ENCODE assay signal across 1 cellular context in genomic region chr11:68146010-68146540, GRCh38.
A peak's percentile ranks its signal among the peaks of the same experiment; 100 is the strongest.
TF ChIP-seq lines count a peak whose summit lies in the region.

No MANE protein-coding gene starts in this region.

TF ChIP-seq in HepG2, 621 proteins besides CTCF, POLR2A, EP300 and RAD21 (continued from another document and continues in another):
- TF ChIP-seq ZHX2 (IDR thresholded peaks at IDR 0.05; ENCODE audit: low read depth) (no peak), ZHX2 (CRISPR knock-in tag; IDR thresholded peaks at IDR 0.05; ENCODE audit: borderline replicate concordance) (no peak), SKIL (CRISPR knock-in tag; IDR thresholded peaks at IDR 0.05; ENCODE audit: borderline replicate concordance) (no peak), ZEB1 (IDR thresholded peaks at IDR 0.05; ENCODE audit: insufficient replicate concordance, low read depth) (no peak), HNRNPL (IDR thresholded peaks at IDR 0.05; ENCODE audit: low read depth, low read length) (peak; percentile 100), ZNF335 (CRISPR knock-in tag; IDR thresholded peaks at IDR 0.05) (no peak), ZNF780A (CRISPR knock-in tag; IDR thresholded peaks at IDR 0.05) (no peak), PITX1 (CRISPR knock-in tag; IDR thresholded peaks at IDR 0.05) (no peak), HDAC2 (CRISPR knock-in tag; IDR thresholded peaks at IDR 0.05) (no peak), ZNF775 (CRISPR knock-in tag; IDR thresholded peaks at IDR 0.05; ENCODE audit: borderline replicate concordance) (no peak), JARID2 (CRISPR knock-in tag; IDR thresholded peaks at IDR 0.05; ENCODE audit: insufficient replicate concordance) (no peak), ZNF292 (CRISPR knock-in tag; IDR thresholded peaks at IDR 0.05; ENCODE audit: borderline replicate concordance, low read depth) (no peak), ZNF160 (CRISPR knock-in tag; IDR thresholded peaks at IDR 0.05) (peak; percentile 8; the same call in 1 of the 2 replicates), ATF4 (CRISPR knock-in tag; IDR thresholded peaks at IDR 0.05) (no peak), ZNF646 (CRISPR knock-in tag; IDR thresholded peaks at IDR 0.05) (no peak), ZSCAN9 (CRISPR knock-in tag; IDR thresholded peaks at IDR 0.05; ENCODE audit: borderline replicate concordance) (no peak), KDM3A (CRISPR knock-in tag; IDR thresholded peaks at IDR 0.05; ENCODE audit: low read depth) (no peak), ZNF841 (CRISPR knock-in tag; IDR thresholded peaks at IDR 0.05; ENCODE audit: borderline replicate concordance) (no peak), ZNF660 (CRISPR knock-in tag; IDR thresholded peaks at IDR 0.05; ENCODE audit: borderline replicate concordance, low read depth) (no peak), TAF1 (CRISPR knock-in tag; IDR thresholded peaks at IDR 0.05) (0 out of 2 replicates have a peak, but pooled peaks have one; percentile 25), HMG20B (CRISPR knock-in tag; conservative IDR thresholded peaks at IDR 0.05) (no peak), ADNP (CRISPR knock-in tag; IDR thresholded peaks at IDR 0.05) (peak; percentile 55), TCF7 (IDR thresholded peaks at IDR 0.05; ENCODE audit: low read depth) (no peak), GZF1 (CRISPR knock-in tag; IDR thresholded peaks at IDR 0.05) (0 out of 2 replicates have a peak, but pooled peaks have one; percentile 11), CSRNP1 (CRISPR knock-in tag; IDR thresholded peaks at IDR 0.05) (no peak), FOXO4 (CRISPR knock-in tag; conservative IDR thresholded peaks at IDR 0.05) (no peak), HMG20A (CRISPR knock-in tag; IDR thresholded peaks at IDR 0.05; ENCODE audit: borderline replicate concordance) (no peak), AHR (CRISPR knock-in tag; IDR thresholded peaks at IDR 0.05) (no peak), CCAR2 (optimal IDR thresholded peaks at IDR 0.05; ENCODE audit: low read depth, low read length) (no peak), ZFAT (CRISPR knock-in tag; conservative IDR thresholded peaks at IDR 0.05) (no peak), ZFP36L1 (CRISPR knock-in tag; IDR thresholded peaks at IDR 0.05) (no peak), BHLHE40 (IDR thresholded peaks at IDR 0.05; ENCODE audit: low read length) (no peak), ZNF280B (CRISPR knock-in tag; IDR thresholded peaks at IDR 0.05; ENCODE audit: borderline replicate concordance) (no peak; the same call in 1 of the 2 replicates), KMT2A (CRISPR knock-in tag; IDR thresholded peaks at IDR 0.05) (no peak), THYN1 (CRISPR knock-in tag; IDR thresholded peaks at IDR 0.05; ENCODE audit: borderline replicate concordance, low read depth) (no peak), ZNF776 (CRISPR knock-in tag; IDR thresholded peaks at IDR 0.05) (no peak), ZSCAN25 (CRISPR knock-in tag; IDR thresholded peaks at IDR 0.05) (no peak), STAT5B (CRISPR knock-in tag; IDR thresholded peaks at IDR 0.05) (no peak), ZNF576 (CRISPR knock-in tag; IDR thresholded peaks at IDR 0.05) (0 out of 2 replicates have a peak, but pooled peaks have one; percentile 16), ZNF382 (CRISPR knock-in tag; IDR thresholded peaks at IDR 0.05; ENCODE audit: borderline replicate concordance) (no peak), RORA (CRISPR knock-in tag; IDR thresholded peaks at IDR 0.05) (no peak), NRL (CRISPR knock-in tag; IDR thresholded peaks at IDR 0.05; ENCODE audit: borderline replicate concordance) (no peak; the same call in 1 of the 2 replicates), NFIB (CRISPR knock-in tag; IDR thresholded peaks at IDR 0.05; ENCODE audit: borderline replicate concordance) (no peak), ZNF225 (CRISPR knock-in tag; IDR thresholded peaks at IDR 0.05) (no peak)
